ENCODE assay signal across 1 cellular context in the genomic region with DNA sequence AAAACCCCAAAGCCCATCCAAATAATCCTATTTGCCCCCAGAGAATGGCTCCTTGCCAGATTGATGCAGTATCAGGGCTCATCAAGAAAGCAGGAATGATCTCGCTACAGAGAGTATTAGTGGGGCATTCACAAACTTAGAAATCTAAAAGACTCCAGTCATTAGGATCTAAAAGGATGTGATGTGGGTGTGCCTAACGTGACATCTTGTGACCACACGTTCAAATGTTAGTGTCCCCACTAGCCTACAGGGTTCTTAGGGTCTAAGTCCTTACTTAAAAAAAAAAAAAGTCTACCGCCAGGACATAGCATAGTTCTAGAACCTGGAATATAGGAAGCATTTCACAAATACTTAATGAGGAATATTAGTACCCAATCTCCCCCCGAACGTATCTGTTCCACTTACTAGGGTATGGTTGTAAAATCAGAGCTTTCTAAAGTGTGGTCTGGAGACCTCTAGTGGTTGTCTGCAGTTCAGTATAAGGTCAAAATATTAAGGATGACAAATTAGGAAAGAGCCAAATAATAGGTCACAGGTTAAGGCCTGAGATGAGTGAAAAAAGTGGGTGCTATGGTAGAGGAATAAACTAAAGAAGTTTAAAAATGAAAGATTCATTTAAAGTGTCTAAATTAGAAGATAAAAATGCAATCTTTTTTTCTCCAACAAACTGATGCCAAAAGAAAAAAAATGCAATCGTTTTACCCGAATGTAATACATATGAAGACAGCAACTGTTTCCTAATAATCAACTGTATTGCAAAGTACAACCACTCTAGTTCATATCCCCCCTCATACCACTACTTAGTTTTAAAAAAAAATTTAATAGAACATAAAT.
TF ChIP-seq lines count a peak whose summit lies in the region.

No MANE protein-coding gene starts in this region.

TF ChIP-seq in GM23338, 12 proteins besides CTCF, POLR2A, EP300 and RAD21 (continued from another document):
- TF ChIP-seq, protein P1, sequence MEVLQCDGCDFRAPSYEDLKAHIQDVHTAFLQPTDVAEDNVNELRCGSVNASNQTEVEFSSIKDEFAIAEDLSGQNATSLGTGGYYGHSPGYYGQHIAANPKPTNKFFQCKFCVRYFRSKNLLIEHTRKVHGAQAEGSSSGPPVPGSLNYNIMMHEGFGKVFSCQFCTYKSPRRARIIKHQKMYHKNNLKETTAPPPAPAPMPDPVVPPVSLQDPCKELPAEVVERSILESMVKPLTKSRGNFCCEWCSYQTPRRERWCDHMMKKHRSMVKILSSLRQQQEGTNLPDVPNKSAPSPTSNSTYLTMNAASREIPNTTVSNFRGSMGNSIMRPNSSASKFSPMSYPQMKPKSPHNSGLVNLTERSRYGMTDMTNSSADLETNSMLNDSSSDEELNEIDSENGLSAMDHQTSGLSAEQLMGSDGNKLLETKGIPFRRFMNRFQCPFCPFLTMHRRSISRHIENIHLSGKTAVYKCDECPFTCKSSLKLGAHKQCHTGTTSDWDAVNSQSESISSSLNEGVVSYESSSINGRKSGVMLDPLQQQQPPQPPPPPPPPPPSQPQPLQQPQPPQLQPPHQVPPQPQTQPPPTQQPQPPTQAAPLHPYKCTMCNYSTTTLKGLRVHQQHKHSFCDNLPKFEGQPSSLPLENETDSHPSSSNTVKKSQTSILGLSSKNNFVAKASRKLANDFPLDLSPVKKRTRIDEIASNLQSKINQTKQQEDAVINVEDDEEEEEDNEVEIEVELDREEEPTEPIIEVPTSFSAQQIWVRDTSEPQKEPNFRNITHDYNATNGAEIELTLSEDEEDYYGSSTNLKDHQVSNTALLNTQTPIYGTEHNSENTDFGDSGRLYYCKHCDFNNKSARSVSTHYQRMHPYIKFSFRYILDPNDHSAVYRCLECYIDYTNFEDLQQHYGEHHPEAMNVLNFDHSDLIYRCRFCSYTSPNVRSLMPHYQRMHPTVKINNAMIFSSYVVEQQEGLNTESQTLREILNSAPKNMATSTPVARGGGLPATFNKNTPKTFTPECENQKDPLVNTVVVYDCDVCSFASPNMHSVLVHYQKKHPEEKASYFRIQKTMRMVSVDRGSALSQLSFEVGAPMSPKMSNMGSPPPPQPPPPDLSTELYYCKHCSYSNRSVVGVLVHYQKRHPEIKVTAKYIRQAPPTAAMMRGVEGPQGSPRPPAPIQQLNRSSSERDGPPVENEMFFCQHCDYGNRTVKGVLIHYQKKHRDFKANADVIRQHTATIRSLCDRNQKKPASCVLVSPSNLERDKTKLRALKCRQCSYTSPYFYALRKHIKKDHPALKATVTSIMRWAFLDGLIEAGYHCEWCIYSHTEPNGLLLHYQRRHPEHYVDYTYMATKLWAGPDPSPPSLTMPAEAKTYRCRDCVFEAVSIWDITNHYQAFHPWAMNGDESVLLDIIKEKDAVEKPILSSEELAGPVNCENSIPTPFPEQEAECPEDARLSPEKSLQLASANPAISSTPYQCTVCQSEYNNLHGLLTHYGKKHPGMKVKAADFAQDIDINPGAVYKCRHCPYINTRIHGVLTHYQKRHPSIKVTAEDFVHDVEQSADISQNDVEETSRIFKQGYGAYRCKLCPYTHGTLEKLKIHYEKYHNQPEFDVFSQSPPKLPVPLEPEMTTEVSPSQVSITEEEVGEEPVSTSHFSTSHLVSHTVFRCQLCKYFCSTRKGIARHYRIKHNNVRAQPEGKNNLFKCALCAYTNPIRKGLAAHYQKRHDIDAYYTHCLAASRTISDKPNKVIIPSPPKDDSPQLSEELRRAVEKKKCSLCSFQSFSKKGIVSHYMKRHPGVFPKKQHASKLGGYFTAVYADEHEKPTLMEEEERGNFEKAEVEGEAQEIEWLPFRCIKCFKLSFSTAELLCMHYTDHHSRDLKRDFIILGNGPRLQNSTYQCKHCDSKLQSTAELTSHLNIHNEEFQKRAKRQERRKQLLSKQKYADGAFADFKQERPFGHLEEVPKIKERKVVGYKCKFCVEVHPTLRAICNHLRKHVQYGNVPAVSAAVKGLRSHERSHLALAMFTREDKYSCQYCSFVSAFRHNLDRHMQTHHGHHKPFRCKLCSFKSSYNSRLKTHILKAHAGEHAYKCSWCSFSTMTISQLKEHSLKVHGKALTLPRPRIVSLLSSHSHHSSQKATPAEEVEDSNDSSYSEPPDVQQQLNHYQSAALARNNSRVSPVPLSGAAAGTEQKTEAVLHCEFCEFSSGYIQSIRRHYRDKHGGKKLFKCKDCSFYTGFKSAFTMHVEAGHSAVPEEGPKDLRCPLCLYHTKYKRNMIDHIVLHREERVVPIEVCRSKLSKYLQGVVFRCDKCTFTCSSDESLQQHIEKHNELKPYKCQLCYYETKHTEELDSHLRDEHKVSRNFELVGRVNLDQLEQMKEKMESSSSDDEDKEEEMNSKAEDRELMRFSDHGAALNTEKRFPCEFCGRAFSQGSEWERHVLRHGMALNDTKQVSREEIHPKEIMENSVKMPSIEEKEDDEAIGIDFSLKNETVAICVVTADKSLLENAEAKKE (CRISPR knock-in tag; IDR thresholded peaks at IDR 0.05) = no peak
- TF ChIP-seq, protein P2, sequence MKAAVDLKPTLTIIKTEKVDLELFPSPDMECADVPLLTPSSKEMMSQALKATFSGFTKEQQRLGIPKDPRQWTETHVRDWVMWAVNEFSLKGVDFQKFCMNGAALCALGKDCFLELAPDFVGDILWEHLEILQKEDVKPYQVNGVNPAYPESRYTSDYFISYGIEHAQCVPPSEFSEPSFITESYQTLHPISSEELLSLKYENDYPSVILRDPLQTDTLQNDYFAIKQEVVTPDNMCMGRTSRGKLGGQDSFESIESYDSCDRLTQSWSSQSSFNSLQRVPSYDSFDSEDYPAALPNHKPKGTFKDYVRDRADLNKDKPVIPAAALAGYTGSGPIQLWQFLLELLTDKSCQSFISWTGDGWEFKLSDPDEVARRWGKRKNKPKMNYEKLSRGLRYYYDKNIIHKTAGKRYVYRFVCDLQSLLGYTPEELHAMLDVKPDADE (IDR thresholded peaks at IDR 0.05) = no peak
- TF ChIP-seq ZNF331 (CRISPR knock-in tag; IDR thresholded peaks at IDR 0.05; ENCODE audit: low read depth) (no peak), EZH2phosphoT487 (IDR thresholded peaks at IDR 0.05; ENCODE audit: unreplicated experiment) (no peak), CREB1 (CRISPR knock-in tag; IDR thresholded peaks at IDR 0.05; ENCODE audit: low read depth) (no peak)
- TF ChIP-seq, protein P3, sequence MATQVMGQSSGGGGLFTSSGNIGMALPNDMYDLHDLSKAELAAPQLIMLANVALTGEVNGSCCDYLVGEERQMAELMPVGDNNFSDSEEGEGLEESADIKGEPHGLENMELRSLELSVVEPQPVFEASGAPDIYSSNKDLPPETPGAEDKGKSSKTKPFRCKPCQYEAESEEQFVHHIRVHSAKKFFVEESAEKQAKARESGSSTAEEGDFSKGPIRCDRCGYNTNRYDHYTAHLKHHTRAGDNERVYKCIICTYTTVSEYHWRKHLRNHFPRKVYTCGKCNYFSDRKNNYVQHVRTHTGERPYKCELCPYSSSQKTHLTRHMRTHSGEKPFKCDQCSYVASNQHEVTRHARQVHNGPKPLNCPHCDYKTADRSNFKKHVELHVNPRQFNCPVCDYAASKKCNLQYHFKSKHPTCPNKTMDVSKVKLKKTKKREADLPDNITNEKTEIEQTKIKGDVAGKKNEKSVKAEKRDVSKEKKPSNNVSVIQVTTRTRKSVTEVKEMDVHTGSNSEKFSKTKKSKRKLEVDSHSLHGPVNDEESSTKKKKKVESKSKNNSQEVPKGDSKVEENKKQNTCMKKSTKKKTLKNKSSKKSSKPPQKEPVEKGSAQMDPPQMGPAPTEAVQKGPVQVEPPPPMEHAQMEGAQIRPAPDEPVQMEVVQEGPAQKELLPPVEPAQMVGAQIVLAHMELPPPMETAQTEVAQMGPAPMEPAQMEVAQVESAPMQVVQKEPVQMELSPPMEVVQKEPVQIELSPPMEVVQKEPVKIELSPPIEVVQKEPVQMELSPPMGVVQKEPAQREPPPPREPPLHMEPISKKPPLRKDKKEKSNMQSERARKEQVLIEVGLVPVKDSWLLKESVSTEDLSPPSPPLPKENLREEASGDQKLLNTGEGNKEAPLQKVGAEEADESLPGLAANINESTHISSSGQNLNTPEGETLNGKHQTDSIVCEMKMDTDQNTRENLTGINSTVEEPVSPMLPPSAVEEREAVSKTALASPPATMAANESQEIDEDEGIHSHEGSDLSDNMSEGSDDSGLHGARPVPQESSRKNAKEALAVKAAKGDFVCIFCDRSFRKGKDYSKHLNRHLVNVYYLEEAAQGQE (IDR thresholded peaks at IDR 0.05; ENCODE audit: unreplicated experiment) = no peak
